ENCODE assay signal across 23 cellular contexts in the genomic region with DNA sequence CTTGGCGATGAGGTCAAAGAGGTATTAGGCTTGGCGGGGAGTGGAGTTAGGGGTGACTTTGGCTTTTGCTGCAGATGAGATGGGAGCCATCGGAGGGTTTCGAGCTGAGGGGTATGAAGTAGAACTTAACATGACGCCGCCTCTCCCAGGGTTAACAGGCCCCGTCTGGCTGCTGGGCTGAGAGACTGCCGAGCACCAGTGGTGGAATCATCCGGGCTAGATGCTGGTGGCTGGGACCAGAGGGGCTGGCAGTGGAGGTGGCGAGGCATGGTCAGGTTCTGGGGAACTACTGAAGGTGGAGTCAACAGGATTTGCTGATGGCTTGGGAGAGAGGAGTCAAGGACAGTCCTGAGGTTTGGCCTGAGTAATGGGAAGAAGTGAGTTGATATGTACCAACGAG. TPM values are rescaled to one million over a fixed set of nuclear protein-coding genes. Genes with fewer than 3 reads are reported as not detected.
DNase-seq lines count a peak whose midpoint lies in the region; ATAC-seq and TF ChIP-seq lines count a peak whose summit lies in the region.
"Had no signal": no experiment of that assay in that cellular context is flagged by ENCODE, and none has a peak within 500 bp of the region (broad histone marks: within the 10 kb centered on the region; RNA-seq: fewer than 3 reads in every experiment).

No MANE protein-coding gene starts in this region.

- H3K4me3 ChIP-seq in breast epithelium, result no peak overlapping the region
- H3K4me3 ChIP-seq in gastroesophageal sphincter, result no peak overlapping the region
- no peak overlapping the region for H3K4me3 ChIP-seq in urinary bladder (ENCODE audit: low read depth, low read length)
- H3K4me3 ChIP-seq: MG63 had no signal

- H3K36me3 Mint-ChIP-seq in MCF 10A (ENCODE audit: insufficient read depth, unreplicated experiment), result peaks cover 18% of the 10 kb centered on the region
- H3K36me3 Mint-ChIP-seq in osteocyte (ENCODE audit: unreplicated experiment), result no peaks in the 10 kb centered on the region
- H3K36me3 Mint-ChIP-seq: activated CD4-positive, alpha-beta memory T cell treated with anti-CD3 and anti-CD28 coated beads for 36 hours had no signal

- DNase-seq in breast epithelium (ENCODE audit: low spot score in 2 of 2) (no peak), MCF 10A (ENCODE audit: unreplicated experiment) (no peak), osteocyte (ENCODE audit: extremely low spot score, unreplicated experiment) (no peak), LoVo (ENCODE audit: low spot score) (no peak), NCI-H2227 treated with DMSO at 0.1 percent for 48 hours (lab: John Stamatoyannopoulos, UW) (no peak), HEK293T (ENCODE audit: extremely low spot score) (no peak)
- DNase-seq: 8988T; activated CD4-positive, alpha-beta memory T cell treated with anti-CD3 and anti-CD28 coated beads for 36 hours; activated naive CD4-positive, alpha-beta T cell treated with anti-CD3 and anti-CD28 coated beads, Interleukin-2, amount 50 U/mL, for 16 hours; activated T-cell treated with anti-CD3 and anti-CD28 coated beads, Interleukin-2, amount 50 U/mL, for 24 hours; BE2C; dermis blood vessel endothelial cell; GOT3; head of caudate nucleus; midbrain; stimulated activated naive B cell treated with anti-CD40 and anti-IgM and Interleukin-4, amounts not matched to agents 10 μg/mL and 1 μg/mL and 100 μg/mL, for 72 hours; T-helper 1 cell had no signal

- no peak for ATAC-seq in gastroesophageal sphincter
- ATAC-seq: esophagus mucosa; HepG2; stimulated activated naive B cell treated with anti-CD40 and anti-IgM and Interleukin-4, amounts not matched to agents 10 μg/mL and 1 μg/mL and 100 μg/mL, for 72 hours had no signal

- POLR2A ChIA-PET in MCF 10A (lab: Yijun Ruan, JAX) (interaction anchor here (1.9 to 7.4 kb wide), 7 partner anchors 13 to 57 kb away, joined by 4 to 129 read pairs (median 24); no protein-coding TSS in a partner anchor), HEK293T (lab: Yijun Ruan, JAX) (interaction anchor here (1.0 to 2.8 kb wide), 2 partner anchors 13 to 17 kb away, joined by 3 to 8 read pairs; no protein-coding TSS in a partner anchor)

- H3K27me3 Mint-ChIP-seq in MCF 10A (ENCODE audit: insufficient read depth, unreplicated experiment), result no peaks in the 10 kb centered on the region
- H3K27me3 Mint-ChIP-seq in osteocyte (ENCODE audit: unreplicated experiment), result no peaks in the 10 kb centered on the region

- WGBS in gastroesophageal sphincter (ENCODE audit: low coverage in 1 of 2), 2 donors, result 72 to 83% methylated on average over 8 to 11 of the region's 11 CpGs
- 87% methylated on average over 11 of the region's 11 CpGs for WGBS in urinary bladder

- H3K4me3 Mint-ChIP-seq in MCF 10A (ENCODE audit: unreplicated experiment) (no peak overlapping the region), osteocyte (ENCODE audit: unreplicated experiment) (no peak overlapping the region)
- H3K4me3 Mint-ChIP-seq: activated CD4-positive, alpha-beta memory T cell treated with anti-CD3 and anti-CD28 coated beads for 36 hours; activated T-cell treated with anti-CD3 and anti-CD28 coated beads, Interleukin-2, amount 50 U/mL, for 24 hours; stimulated activated naive B cell treated with anti-CD40 and anti-IgM and Interleukin-4, amounts not matched to agents 10 μg/mL and 1 μg/mL and 100 μg/mL, for 72 hours had no signal

- H3K4me1 ChIP-seq in breast epithelium (peaks cover 0 to 9% of the 10 kb centered on the region in 2 donors), gastroesophageal sphincter (peaks cover 9 to 75% (median 47%) of the 10 kb centered on the region in 3 donors), urinary bladder (ENCODE audit: insufficient read depth) (no peaks in the 10 kb centered on the region)

- no TSS peak for BruUV-seq in MCF 10A (replicated peaks; lab: Mats Ljungman, UMichigan)

- H3K27ac ChIP-seq in breast epithelium (peak overlapping the region; percentile 62 to 75), gastroesophageal sphincter (peak overlapping the region; percentile 72 to 97 (median 92)), urinary bladder (ENCODE audit: low read depth) (peak overlapping the region; percentile 11)
- H3K27ac ChIP-seq: VCaP had no signal

- TF ChIP-seq POLR2A in breast epithelium (IDR thresholded peaks at IDR 0.05) (no peak), gastroesophageal sphincter (IDR thresholded peaks at IDR 0.05) (no peak)

- H3K9me3 ChIP-seq in breast epithelium (no peaks in the 10 kb centered on the region), gastroesophageal sphincter (no peaks in the 10 kb centered on the region)
- H3K9me3 ChIP-seq: BE2C, MG63 had no signal

- peaks cover 66% of the 10 kb centered on the region for H3K4me1 Mint-ChIP-seq in MCF 10A (ENCODE audit: insufficient read depth, unreplicated experiment)
- peaks cover 64% of the 10 kb centered on the region for H3K4me1 Mint-ChIP-seq in osteocyte (ENCODE audit: unreplicated experiment)

- no peak overlapping the region for H3K27ac Mint-ChIP-seq in MCF 10A (ENCODE audit: low read depth, unreplicated experiment)
- peak overlapping the region; percentile 68 for H3K27ac Mint-ChIP-seq in osteocyte (ENCODE audit: unreplicated experiment)
- H3K27ac Mint-ChIP-seq: activated CD4-positive, alpha-beta memory T cell treated with anti-CD3 and anti-CD28 coated beads for 36 hours; activated T-cell treated with anti-CD3 and anti-CD28 coated beads, Interleukin-2, amount 50 U/mL, for 24 hours; stimulated activated naive B cell treated with anti-CD40 and anti-IgM and Interleukin-4, amounts not matched to agents 10 μg/mL and 1 μg/mL and 100 μg/mL, for 72 hours had no signal

- intact Hi-C loops in breast epithelium (cut with DNase I; ENCODE audit: low total_unique reads), result no loop called here
- intact Hi-C loops in MCF 10A (cut with micrococcal nuclease), result no loop called here

- H3K9me3 Mint-ChIP-seq in MCF 10A (ENCODE audit: unreplicated experiment) (no peaks in the 10 kb centered on the region), osteocyte (ENCODE audit: unreplicated experiment) (no peaks in the 10 kb centered on the region)
- H3K9me3 Mint-ChIP-seq: activated CD4-positive, alpha-beta memory T cell treated with anti-CD3 and anti-CD28 coated beads for 36 hours; activated T-cell treated with anti-CD3 and anti-CD28 coated beads, Interleukin-2, amount 50 U/mL, for 24 hours had no signal

- no peaks in the 10 kb centered on the region for H3K36me3 ChIP-seq in breast epithelium
- H3K36me3 ChIP-seq in gastroesophageal sphincter, result no peaks in the 10 kb centered on the region
- H3K36me3 ChIP-seq in urinary bladder (ENCODE audit: insufficient read depth), result no peaks in the 10 kb centered on the region
- H3K36me3 ChIP-seq: BE2C, MG63 had no signal

- CTCF ChIA-PET in MCF 10A (lab: Yijun Ruan, JAX) (interaction anchor here (0.6 to 1.6 kb wide), 5 partner anchors 13 to 240 kb away, joined by 3 to 8 read pairs (median 4); no protein-coding TSS in a partner anchor), HEK293T (lab: Yijun Ruan, JAX) (no interaction called here)

- no peak for TF ChIP-seq EP300 in gastroesophageal sphincter (IDR thresholded peaks at IDR 0.05)

- no peaks in the 10 kb centered on the region for H3K27me3 ChIP-seq in breast epithelium
- no peaks in the 10 kb centered on the region for H3K27me3 ChIP-seq in gastroesophageal sphincter
- H3K27me3 ChIP-seq: BE2C, MG63 had no signal

- TF ChIP-seq CTCF in breast epithelium (IDR thresholded peaks at IDR 0.05), result no peak
- no peak for TF ChIP-seq CTCF in MCF 10A (IDR thresholded peaks at IDR 0.05; ENCODE audit: unreplicated experiment)
- TF ChIP-seq CTCF in gastroesophageal sphincter (IDR thresholded peaks at IDR 0.05), result no peak
- TF ChIP-seq CTCF in osteocyte (IDR thresholded peaks at IDR 0.05), result no peak

TF ChIP-seq in HEK293T, 16 proteins besides CTCF, POLR2A, EP300 and RAD21:
- no peak for TF ChIP-seq LEF1 (IDR thresholded peaks at IDR 0.05; ENCODE audit: borderline replicate concordance)
- no peak for TF ChIP-seq HDGF (IDR thresholded peaks at IDR 0.05; ENCODE audit: borderline replicate concordance)
- TF ChIP-seq L3MBTL2 (conservative IDR thresholded peaks at IDR 0.05), result no peak
- no peak for TF ChIP-seq ELF4 (IDR thresholded peaks at IDR 0.05)
- TF ChIP-seq SP1 (IDR thresholded peaks at IDR 0.05), result no peak
- no peak for TF ChIP-seq NFRKB (IDR thresholded peaks at IDR 0.05)

RNA-seq across cellular contexts. Expression of a gene that starts 4.9 kb away (rescaled TPM):
- 10 to 100 TPM in 1 of 3 donors, 1 to 10 TPM in 2; 6.1 to 16.2 (median 9.2) TPM for total RNA-seq in breast epithelium
- total RNA-seq in MCF 10A (2022), result 9.9 and 10.7 TPM in 2 replicates
- total RNA-seq in gastroesophageal sphincter, result 10 to 100 TPM; 18.7 to 49.1 (median 37.6) TPM
- total RNA-seq in osteocyte, result 4.5 and 5.3 TPM in 2 replicates
- 13.4 TPM for total RNA-seq in urinary bladder
- 12.8 TPM for polyA plus RNA-seq in urinary bladder

RNA-seq across cellular contexts. Expression of a gene that starts 30.0 kb away (rescaled TPM):
- total RNA-seq in breast epithelium (under 1 TPM in 2 of 3 donors, not detected in 1; 0.16 to 0.33 TPM), MCF 10A (2022) (not detected in 2 replicates), gastroesophageal sphincter (1 to 10 TPM in 2 of 4 donors, under 1 TPM in 1, not detected in 1; 0.47 to 2.0 (median 1.6) TPM), osteocyte (not detected in 2 replicates), urinary bladder (not detected)
- polyA plus RNA-seq in urinary bladder, result not detected
- total RNA-seq: activated CD4-positive, alpha-beta memory T cell treated with anti-CD3 and anti-CD28 coated beads for 36 hours; dermis blood vessel endothelial cell; esophagus mucosa; HepG2 had no signal
- polyA plus RNA-seq: HepG2 had no signal

Comparison
In these comparisons a context has a peak if more than half of its experiments do, and no peak if none do; other contexts are left out.
1. H3K27ac ChIP-seq: peak in every context shown above with its lines; median percentile 92 in gastroesophageal sphincter; 68 in breast epithelium; 11 in urinary bladder.